Comparison of ENCODE assay signal across 27 cellular contexts in the genomic region with DNA sequence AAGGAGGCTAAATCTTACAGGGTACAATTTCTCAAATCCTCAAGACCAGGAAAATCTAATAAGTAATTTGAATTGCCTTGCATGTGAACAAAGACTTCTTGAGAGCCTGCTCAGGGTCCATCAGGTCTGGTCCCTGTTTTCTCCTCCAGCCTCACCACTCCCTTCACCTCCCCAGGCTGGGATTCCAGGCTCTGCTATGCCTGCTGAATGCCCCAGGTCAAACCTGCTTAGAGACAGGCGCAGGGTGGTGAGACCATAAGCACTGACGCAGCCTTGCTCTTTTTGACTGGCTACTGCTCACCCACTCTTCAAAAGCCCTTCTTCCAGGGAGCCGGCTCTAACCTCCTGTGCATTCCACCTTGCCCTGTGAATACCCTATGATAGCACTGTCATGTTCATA.
"Had no signal": no experiment of that assay in that cellular context is flagged by ENCODE, and none has a peak within 500 bp of the region (broad histone marks: within the 10 kb centered on the region; RNA-seq: fewer than 3 reads in every experiment).

No MANE protein-coding gene starts in this region.

- H3K27me3 ChIP-seq: breast epithelium, heart right ventricle, left lung, pancreas, sigmoid colon, suprapubic skin, tibial artery had no signal

- H3K27ac Mint-ChIP-seq: activated CD4-positive, alpha-beta memory T cell treated with anti-CD3 and anti-CD28 coated beads, Interleukin-2, amount 10 ng/mL, durations not matched to agents 7 days and 5 days; activated CD4-positive, alpha-beta T cell treated with anti-CD3 and anti-CD28 coated beads, Interleukin-2, amount 10 ng/mL, durations not matched to agents 7 days and 5 days; activated T-cell treated with anti-CD3 and anti-CD28 coated beads, Interleukin-2, amount 50 U/mL, for 24 hours; natural killer cell treated with Interleukin-12 subunit alpha and Interleukin-12 subunit beta and Interleukin-15 and Interleukin-18, amount 100 ng/mL, for 72 hours; T-helper 1 cell treated with Interleukin-12 subunit alpha and Interleukin-12 subunit beta and Interleukin-4 antibody, amounts not matched to agents 30 μg/mL and 1 μg/mL, for 36 hours had no signal

- H3K27ac ChIP-seq: breast epithelium, heart right ventricle, left lung, lower lobe of right lung, pancreas, psoas muscle, sigmoid colon, suprapubic skin, tibial artery had no signal

- H3K4me3 ChIP-seq: breast epithelium, heart right ventricle, left lung, lower lobe of right lung, pancreas, psoas muscle, sigmoid colon, smooth muscle cell, suprapubic skin, tibial artery had no signal

- H3K36me3 ChIP-seq: breast epithelium, heart right ventricle, left lung, lower lobe of right lung, pancreas, sigmoid colon, suprapubic skin, tibial artery had no signal

- H3K4me2 ChIP-seq: smooth muscle cell had no signal

- H3K4me3 Mint-ChIP-seq: activated CD4-positive, alpha-beta memory T cell treated with anti-CD3 and anti-CD28 coated beads, Interleukin-2, amount 10 ng/mL, durations not matched to agents 7 days and 5 days; activated CD4-positive, alpha-beta T cell treated with anti-CD3 and anti-CD28 coated beads, Interleukin-2, amount 10 ng/mL, durations not matched to agents 7 days and 5 days; activated T-cell treated with anti-CD3 and anti-CD28 coated beads, Interleukin-2, amount 50 U/mL, for 24 hours; natural killer cell treated with Interleukin-12 subunit alpha and Interleukin-12 subunit beta and Interleukin-15 and Interleukin-18, amount 100 ng/mL, for 72 hours; T-helper 1 cell treated with Interleukin-12 subunit alpha and Interleukin-12 subunit beta and Interleukin-4 antibody, amounts not matched to agents 30 μg/mL and 1 μg/mL, for 36 hours had no signal

- DNase-seq: activated CD4-positive, alpha-beta memory T cell treated with anti-CD3 and anti-CD28 coated beads, Interleukin-2, amount 10 ng/mL, durations not matched to agents 7 days and 5 days; activated CD4-positive, alpha-beta T cell treated with anti-CD3 and anti-CD28 coated beads for 1 hour; activated CD4-positive, alpha-beta T cell treated with anti-CD3 and anti-CD28 coated beads, Interleukin-2, amount 10 ng/mL, durations not matched to agents 7 days and 5 days; activated CD8-positive, alpha-beta memory T cell treated with anti-CD3 and anti-CD28 coated beads, Interleukin-2, amount 50 U/mL, for 48 hours; activated gamma-delta T cell; activated naive CD4-positive, alpha-beta T cell treated with anti-CD3 and anti-CD28 coated beads, Interleukin-2, amount 50 U/mL, for 16 hours; activated T-cell treated with anti-CD3 and anti-CD28 coated beads, Interleukin-2, amount 50 U/mL, for 24 hours; amygdala; central memory CD4-positive, alpha-beta T cell; foreskin fibroblast; heart right ventricle; left lung; lower lobe of right lung; mesenchymal stem cell; pancreas; psoas muscle; sigmoid colon; stimulated activated CD4-positive, alpha-beta T cell treated with anti-CD3 and anti-CD28 coated beads, Interleukin-1b, Interleukin-23, amount 100 ng/mL, for 48 hours; stimulated activated naive CD4-positive, alpha-beta T cell; T1000; tibial artery had no signal

- ATAC-seq: esophagus mucosa; heart right ventricle; left lung; lower lobe of right lung; natural killer cell treated with Interleukin-12 subunit alpha and Interleukin-12 subunit beta and Interleukin-15 and Interleukin-18, amount 100 ng/mL, for 72 hours; pancreas; psoas muscle had no signal

- H3K9me3 Mint-ChIP-seq: activated T-cell treated with anti-CD3 and anti-CD28 coated beads, Interleukin-2, amount 50 U/mL, for 24 hours; natural killer cell treated with Interleukin-12 subunit alpha and Interleukin-12 subunit beta and Interleukin-15 and Interleukin-18, amount 100 ng/mL, for 72 hours had no signal

- H3K4me1 ChIP-seq: breast epithelium, left lung, lower lobe of right lung, pancreas, psoas muscle, sigmoid colon, suprapubic skin, tibial artery had no signal

- H3K27me3 Mint-ChIP-seq: activated CD4-positive, alpha-beta memory T cell treated with anti-CD3 and anti-CD28 coated beads, Interleukin-2, amount 10 ng/mL, durations not matched to agents 7 days and 5 days; activated CD4-positive, alpha-beta T cell treated with anti-CD3 and anti-CD28 coated beads, Interleukin-2, amount 10 ng/mL, durations not matched to agents 7 days and 5 days; activated T-cell treated with anti-CD3 and anti-CD28 coated beads, Interleukin-2, amount 50 U/mL, for 24 hours; natural killer cell treated with Interleukin-12 subunit alpha and Interleukin-12 subunit beta and Interleukin-15 and Interleukin-18, amount 100 ng/mL, for 72 hours had no signal

- H3K36me3 Mint-ChIP-seq: natural killer cell treated with Interleukin-12 subunit alpha and Interleukin-12 subunit beta and Interleukin-15 and Interleukin-18, amount 100 ng/mL, for 72 hours had no signal
